11 cellular contexts compared by ENCODE assay signal in genomic region chr3:171874879-171875278, GRCh38. TPM values are rescaled to one million over a fixed set of nuclear protein-coding genes. Genes with fewer than 3 reads are reported as not detected.
DNase-seq lines count a peak whose midpoint lies in the region; ATAC-seq, FAIRE-seq and TF ChIP-seq lines count a peak whose summit lies in the region.
"Had no signal": no experiment of that assay in that cellular context is flagged by ENCODE, and none has a peak within 500 bp of the region (broad histone marks: within the 10 kb centered on the region; RNA-seq: fewer than 3 reads in every experiment).

No MANE protein-coding gene starts in this region.

- H3K27ac ChIP-seq in GM12878 (ENCODE audit: control insufficient read depth, insufficient read depth), result no peak overlapping the region
- H3K27ac ChIP-seq in subcutaneous abdominal adipose tissue (ENCODE audit: low read depth, low read length), result peak overlapping the region; percentile 87
- H3K27ac ChIP-seq in WERI-Rb-1, result no peak overlapping the region

- SMC1A ChIA-PET in GM12878 (lab: Charles Lee; ENCODE audit: uncharacterized antibody, unreplicated experiment), result no interaction called here

- ATAC-seq in GM12878 (no peak), GM21576 (IDR thresholded peaks at IDR 0.05; ENCODE audit: unreplicated experiment) (no peak)
- ATAC-seq: activated T-helper 17 cell treated with anti-CD3 and anti-CD28 coated beads, Interleukin-2, amount 50 U/mL, for 72 hours had no signal

- POLR2A ChIA-PET in GM12878 (lab: Charles Lee), result no interaction called here

- no peak overlapping the region for H2AFZ ChIP-seq in GM12878 (ENCODE audit: control insufficient read depth, low read depth, low read length)

- no peaks in the 10 kb centered on the region for H3K79me2 ChIP-seq in GM12878 (ENCODE audit: control insufficient read depth, insufficient read depth, low read length)

- in situ Hi-C loops in GM12878 (cut with MboI), result no loop called here

- TF ChIP-seq POLR2A in GM12878 (IDR thresholded peaks at IDR 0.05; ENCODE audit: low read depth, low read length), result no peak

- H3K9ac ChIP-seq in GM12878 (ENCODE audit: control insufficient read depth, insufficient read depth, low read length) (no peak overlapping the region), subcutaneous abdominal adipose tissue (ENCODE audit: low read length in 5 of 5) (peak overlapping the region in 2 of 5 donors; percentile 22 to 71)

- no peak for TF ChIP-seq CTCF in GM12878 (IDR thresholded peaks at IDR 0.05 in 2 of 3, conservative IDR thresholded peaks at IDR 0.05 in 1 of 3; ENCODE audit: control insufficient read depth in 2 of 3, extremely low read depth in 1 of 3, insufficient read depth in 1 of 3, low read depth in 3 of 3, low read length in 3 of 3)
- TF ChIP-seq CTCF in WERI-Rb-1 (IDR thresholded peaks at IDR 0.05; ENCODE audit: low read depth, low read length), result no peak

- H3K4me1 ChIP-seq in GM12878 (ENCODE audit: control insufficient read depth, insufficient read depth, low read length) (no peaks in the 10 kb centered on the region), subcutaneous abdominal adipose tissue (ENCODE audit: control insufficient read depth in 5 of 5, insufficient read depth in 5 of 5, low read length in 5 of 5) (peaks cover 3 to 42% (median 38%) of the 10 kb centered on the region in 5 donors)

- H3K27me3 ChIP-seq in GM12878 (replicated peaks in 1 of 2; ENCODE audit: control insufficient read depth in 2 of 2, insufficient read depth in 2 of 2, low read length in 1 of 2) (peaks cover 0 to 5% of the 10 kb centered on the region in 2 experiments; a peak in 1 of 4 replicates), subcutaneous abdominal adipose tissue (ENCODE audit: control insufficient read depth in 5 of 5, insufficient read depth in 4 of 5, low read length in 5 of 5) (no peaks in the 10 kb centered on the region), WERI-Rb-1 (ENCODE audit: insufficient read depth, low read depth, severe bottlenecking) (no peaks in the 10 kb centered on the region)

- RAD21 ChIA-PET in GM12878 (lab: Charles Lee; ENCODE audit: unreplicated experiment), result no interaction called here

- no peaks in the 10 kb centered on the region for H4K20me1 ChIP-seq in GM12878 (ENCODE audit: control insufficient read depth, insufficient read depth)

- no peak for TF ChIP-seq RAD21 in GM12878 (IDR thresholded peaks at IDR 0.05; ENCODE audit: insufficient read depth, low read depth, low read length)

- no TSS peak for BruUV-seq in GM12878 (replicated peaks; lab: Mats Ljungman, UMichigan)

- H3K36me3 ChIP-seq in GM12878 (ENCODE audit: control insufficient read depth in 2 of 2, insufficient read depth in 2 of 2, low read length in 1 of 2), result no peaks in the 10 kb centered on the region
- no peaks in the 10 kb centered on the region for H3K36me3 ChIP-seq in subcutaneous abdominal adipose tissue (ENCODE audit: control insufficient read depth in 5 of 5, insufficient read depth in 5 of 5, low read length in 5 of 5)
- no peaks in the 10 kb centered on the region for H3K36me3 ChIP-seq in WERI-Rb-1

- FAIRE-seq in GM12878 (lab: Jason Lieb, UNC), result no peak

- no peak for TF ChIP-seq EP300 in GM12878 (IDR thresholded peaks at IDR 0.05; ENCODE audit: borderline replicate concordance in 1 of 2, control insufficient read depth in 1 of 2, low read depth in 2 of 2, low read length in 2 of 2)

- CTCF ChIA-PET in GM12878 (lab: Yijun Ruan, JAX), result no interaction called here

- H3K4me2 ChIP-seq in GM12878 (ENCODE audit: control insufficient read depth, insufficient read depth), result no peak overlapping the region

- H3K4me3 ChIP-seq in GM12878, result no peak overlapping the region
- H3K4me3 ChIP-seq in subcutaneous abdominal adipose tissue (ENCODE audit: low read depth in 1 of 5, low read length in 5 of 5), result no peak overlapping the region
- H3K4me3 ChIP-seq in WERI-Rb-1 (ENCODE audit: low read depth, low read length), result no peak overlapping the region

- intact Hi-C loops in GM12878 (cut with micrococcal nuclease; ENCODE audit: unreplicated experiment), result no loop called here

- DNase-seq in HT1080 (ENCODE audit: low read depth) (peak; percentile 69), GM12878 (ENCODE audit: low read depth, low spot score) (no peak), kidney tubule cell (ENCODE audit: low spot score) (peak; percentile 86), WERI-Rb-1 (no peak), cerebellum (ENCODE audit: low spot score) (no peak), H4 (ENCODE audit: low spot score) (no peak)
- DNase-seq: effector memory CD4-positive, alpha-beta T cell; retina had no signal

- H3K9me3 ChIP-seq in GM12878 (replicated peaks; ENCODE audit: control insufficient read depth, insufficient read depth, low read length) (no peaks in the 10 kb centered on the region), subcutaneous abdominal adipose tissue (ENCODE audit: control insufficient read depth in 5 of 5, low read length in 5 of 5) (no peaks in the 10 kb centered on the region), WERI-Rb-1 (ENCODE audit: severe bottlenecking) (no peaks in the 10 kb centered on the region)

- WGBS in GM12878 (ENCODE audit: insufficient coverage, insufficient replicate concordance, low lambda C conversion rate, missing lambda C conversion rate), result 44% methylated on average over 4 of the region's 4 CpGs

TF ChIP-seq in GM12878, 131 proteins besides CTCF, POLR2A, EP300 and RAD21:
- TF ChIP-seq YY1 (IDR thresholded peaks at IDR 0.05; ENCODE audit: low read depth, low read length) (no peak), ATF7 (IDR thresholded peaks at IDR 0.05; ENCODE audit: low read depth) (0 out of 2 replicates have a peak, but pooled peaks have one; percentile 28)

RNA-seq across cellular contexts. Expression of gene TMEM212, which starts 31.7 kb away (rescaled TPM):
- not detected in 2 replicates for total RNA-seq in HT1080 (2014; rRNA removed; shearing (Covaris generic))
- polyA plus RNA-seq in HT1080 (2015; cell fraction: cytosol; rRNA removed), result not detected in 2 replicates
- polyA plus RNA-seq in HT1080 (2015; cell fraction: nucleus; rRNA removed), result not detected in 2 replicates
- total RNA-seq in GM12878 (2013; cell fraction: nucleolus; rRNA removed), result not detected in 2 replicates
- total RNA-seq in GM12878 (2014; rRNA removed) (not detected in 2 replicates), GM12878 (2014; rRNA removed; fragmentation: Illumina TruSeq; extraction: Trizol) (not detected in 2 replicates), GM12878 (2021) (not detected in 2 replicates), cerebellum (not detected)
- polyA plus RNA-seq in GM12878 (2011; ENCODE audit: low read depth), result not detected
- polyA plus RNA-seq in GM12878 (2011; rRNA removed) (0.35 TPM in 1 of 2 replicates, not detected in the other), GM12878 (2014; fragmentation: Illumina TruSeq; extraction: Trizol) (not detected in 2 replicates), GM12878 (2014; fragmentation: Nextera tagmentation; extraction: Ambion mirVana) (not detected), GM12878 (2014; rRNA removed) (not detected in 2 replicates), GM12878 (2016; fragmentation: Nextera tagmentation; extraction: Ambion mirVana) (not detected)
- polyA plus RNA-seq in GM12878 (2011; cell fraction: cytosol; rRNA removed), result not detected in 2 replicates
- not detected in 2 replicates for polyA plus RNA-seq in GM12878 (2011; cell fraction: nucleus; rRNA removed)
- not detected in 2 replicates for polyA plus RNA-seq in GM12878 (2012)
- polyA minus RNA-seq in GM12878 (2011; rRNA and poly(A)+ RNA removed), result not detected in 2 replicates
- not detected in 2 replicates for polyA minus RNA-seq in GM12878 (2011; cell fraction: cytosol; rRNA and poly(A)+ RNA removed)
- polyA minus RNA-seq in GM12878 (2011; cell fraction: nucleus; rRNA and poly(A)+ RNA removed), result not detected in 2 replicates
- not detected in 2 replicates for total RNA-seq in H4 (2014; rRNA removed; shearing (Covaris generic))
- total RNA-seq: activated T-helper 17 cell treated with anti-CD3 and anti-CD28 coated beads, Interleukin-2, amount 50 U/mL, for 72 hours had no signal

Comparison
In these comparisons a context has a peak if more than half of its experiments do, and no peak if none do; other contexts are left out.
1. DNase-seq: peak in HT1080 (single experiment) and kidney tubule cell (single experiment); none in GM12878 (single experiment), WERI-Rb-1 (single experiment), cerebellum (single experiment) and H4 (single experiment).